9 cellular contexts compared by ENCODE assay signal in the genomic region with DNA sequence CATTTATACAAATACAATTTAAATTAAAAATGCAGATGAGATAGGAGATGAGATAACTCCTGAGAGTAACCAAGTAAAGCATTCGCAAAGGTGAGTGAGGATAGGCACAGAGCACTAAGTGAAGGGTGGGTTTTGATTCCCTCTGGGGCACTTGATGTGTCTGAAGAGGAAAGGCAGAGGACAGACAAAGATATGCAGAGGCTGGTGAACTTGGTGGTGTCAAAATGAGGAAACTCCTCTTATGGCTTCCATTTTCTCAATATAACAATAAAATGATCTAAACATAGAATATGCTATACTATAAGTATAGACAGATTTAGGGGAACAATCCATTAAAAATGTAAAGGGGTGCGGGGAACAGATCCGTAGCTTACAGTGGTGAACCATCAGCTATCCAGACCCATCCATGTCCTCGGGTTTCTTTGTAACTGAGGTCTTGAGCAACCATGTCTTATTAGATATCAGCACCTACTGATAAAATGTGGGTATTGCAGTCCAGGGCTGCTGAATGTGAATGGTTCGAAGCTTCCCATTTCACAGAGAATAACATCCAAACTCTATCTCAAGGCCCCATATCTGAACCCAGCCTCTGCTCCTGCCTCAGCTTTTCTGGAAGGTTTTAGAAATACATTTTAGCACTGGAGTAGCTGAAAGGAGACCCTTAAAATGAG.
DNase-seq lines count a peak whose midpoint lies in the region; ATAC-seq and TF ChIP-seq lines count a peak whose summit lies in the region.
"Had no signal": no experiment of that assay in that cellular context is flagged by ENCODE, and none has a peak within 500 bp of the region (broad histone marks: within the 10 kb centered on the region; RNA-seq: fewer than 3 reads in every experiment).

No MANE protein-coding gene starts in this region.

- no peaks in the 10 kb centered on the region for H3K36me3 ChIP-seq in left ventricle myocardium inferior

- no peaks in the 10 kb centered on the region for H3K36me3 Mint-ChIP-seq in effector memory CD8-positive, alpha-beta T cell (ENCODE audit: insufficient read depth)
- H3K36me3 Mint-ChIP-seq in activated T-cell treated with anti-CD3 and anti-CD28 coated beads, Interleukin-2, amount 50 U/mL, for 24 hours (ENCODE audit: low read depth) = no peaks in the 10 kb centered on the region

- H3K9me3 ChIP-seq in left ventricle myocardium inferior (replicated peaks) = no peaks in the 10 kb centered on the region

- no peaks in the 10 kb centered on the region for H3K4me1 ChIP-seq in left ventricle myocardium inferior

- H3K4me3 Mint-ChIP-seq in effector memory CD8-positive, alpha-beta T cell = no peak overlapping the region
- H3K4me3 Mint-ChIP-seq in activated T-cell treated with anti-CD3 and anti-CD28 coated beads, Interleukin-2, amount 50 U/mL, for 24 hours = no peak overlapping the region

- H3K27ac ChIP-seq in left ventricle myocardium inferior (replicated peaks) = no peak overlapping the region

- no peak overlapping the region for H3K27ac Mint-ChIP-seq in effector memory CD8-positive, alpha-beta T cell
- H3K27ac Mint-ChIP-seq in activated T-cell treated with anti-CD3 and anti-CD28 coated beads, Interleukin-2, amount 50 U/mL, for 24 hours = no peak overlapping the region

- H3K27me3 ChIP-seq in left ventricle myocardium inferior (ENCODE audit: low read depth) = no peaks in the 10 kb centered on the region

- no peak overlapping the region for H3K4me3 ChIP-seq in left ventricle myocardium inferior
- H3K4me3 ChIP-seq: lung had no signal

- DNase-seq in ELR (ENCODE audit: low read depth) (peak; percentile 14), RKO (ENCODE audit: low spot score) (peak; percentile 53), left ventricle myocardium inferior (no peak)
- DNase-seq in effector memory CD8-positive, alpha-beta T cell = no peak
- DNase-seq in activated T-cell treated with anti-CD3 and anti-CD28 coated beads, Interleukin-2, amount 50 U/mL, for 24 hours = no peak

- TF ChIP-seq CTCF in left ventricle myocardium inferior (IDR thresholded peaks at IDR 0.05; ENCODE audit: borderline replicate concordance) = peak; percentile 62

- H3K27me3 Mint-ChIP-seq in effector memory CD8-positive, alpha-beta T cell = no peaks in the 10 kb centered on the region
- no peaks in the 10 kb centered on the region for H3K27me3 Mint-ChIP-seq in activated T-cell treated with anti-CD3 and anti-CD28 coated beads, Interleukin-2, amount 50 U/mL, for 24 hours

- peaks cover 13 to 15% of the 10 kb centered on the region in 2 donors for H3K9me3 Mint-ChIP-seq in effector memory CD8-positive, alpha-beta T cell
- H3K9me3 Mint-ChIP-seq in activated T-cell treated with anti-CD3 and anti-CD28 coated beads, Interleukin-2, amount 50 U/mL, for 24 hours = no peaks in the 10 kb centered on the region

- ATAC-seq in GM19467 (IDR thresholded peaks at IDR 0.05; ENCODE audit: unreplicated experiment) (peak; percentile 93), HG03342 (IDR thresholded peaks at IDR 0.05; ENCODE audit: unreplicated experiment) (peak; percentile 95)
- no peak for ATAC-seq in activated CD4-positive, CD25-positive, alpha-beta regulatory T cell treated with anti-CD3 and anti-CD28 coated beads, Interleukin-2, amount 50 U/mL, for 24 hours
- no peak for ATAC-seq in effector memory CD8-positive, alpha-beta T cell (replicated peaks)

- no peaks in the 10 kb centered on the region for H3K4me1 Mint-ChIP-seq in effector memory CD8-positive, alpha-beta T cell (ENCODE audit: low read depth in 2 of 2)
- no peaks in the 10 kb centered on the region for H3K4me1 Mint-ChIP-seq in activated T-cell treated with anti-CD3 and anti-CD28 coated beads, Interleukin-2, amount 50 U/mL, for 24 hours (ENCODE audit: low read depth)

- intact Hi-C loops in left ventricle myocardium inferior (cut with micrococcal nuclease) = no loop called here

Comparison
In these comparisons a context has a peak if more than half of its experiments do, and no peak if none do; other contexts are left out.
1. DNase-seq: peak in ELR (single experiment) and RKO (single experiment); none in left ventricle myocardium inferior (single experiment), effector memory CD8-positive, alpha-beta T cell (0 of 3) and activated T-cell treated with anti-CD3 and anti-CD28 coated beads, Interleukin-2, amount 50 U/mL, for 24 hours (single experiment).
2. ATAC-seq: peak in GM19467 (single experiment) and HG03342 (single experiment); none in activated CD4-positive, CD25-positive, alpha-beta regulatory T cell treated with anti-CD3 and anti-CD28 coated beads, Interleukin-2, amount 50 U/mL, for 24 hours (0 of 2) and effector memory CD8-positive, alpha-beta T cell (single experiment).